In genomic region chr16:16159662-16160061, GRCh38 we compare ENCODE assay signal across 34 cellular contexts.
"Had no signal": no experiment of that assay in that cellular context is flagged by ENCODE, and none has a peak within 500 bp of the region (broad histone marks: within the 10 kb centered on the region; RNA-seq: fewer than 3 reads in every experiment).

No MANE protein-coding gene starts in this region.

- H3K36me3 ChIP-seq: adrenal gland, brain microvascular endothelial cell, breast epithelium had no signal

- H3K4me1 ChIP-seq: adrenal gland, body of pancreas, breast epithelium had no signal

- H3K9me3 ChIP-seq: body of pancreas had no signal

- ATAC-seq: activated CD8-positive, alpha-beta T cell treated with anti-CD3 and anti-CD28 coated beads for 36 hours; activated naive CD4-positive, alpha-beta T cell treated with anti-CD3 and anti-CD28 coated beads, Interleukin-2, amount 50 U/mL, for 72 hours; activated T-cell treated with anti-CD3 and anti-CD28 coated beads, Interleukin-2, amount 50 U/mL, for 4 hours; activated T-cell treated with anti-CD3 and anti-CD28 coated beads, Interleukin-2, amount 50 U/mL, for 72 hours; activated T-helper 17 cell treated with anti-CD3 and anti-CD28 coated beads, Interleukin-2, amount 50 U/mL, for 72 hours; body of pancreas had no signal

- DNase-seq: activated B cell treated with CpG ODN at 0.5 μM for 24 hours; activated CD4-positive, alpha-beta memory T cell treated with anti-CD3 and anti-CD28 coated beads for 36 hours; activated CD4-positive, alpha-beta T cell treated with anti-CD3 and anti-CD28 coated beads for 4 hours; activated CD4-positive, alpha-beta T cell treated with anti-CD3 and anti-CD28 coated beads, Interleukin-2, amount 10 ng/mL, durations not matched to agents 24 days and 14 days; activated CD4-positive, alpha-beta T cell treated with anti-CD3 and anti-CD28 coated beads, Interleukin-2, amount 50 U/mL, for 1 hour; activated CD4-positive, alpha-beta T cell treated with anti-CD3 and anti-CD28 coated beads, Interleukin-2, amount 50 U/mL, for 4 hours; activated CD4-positive, CD25-positive, alpha-beta regulatory T cell treated with anti-CD3 and anti-CD28 coated beads, Interleukin-2, amount 50 U/mL, for 72 hours; activated CD8-positive, alpha-beta memory T cell treated with anti-CD3 and anti-CD28 coated beads, Interleukin-2, amount 50 U/mL, for 4 hours; activated CD8-positive, alpha-beta T cell treated with anti-CD3 and anti-CD28 coated beads for 36 hours; activated effector memory CD4-positive, alpha-beta T cell treated with anti-CD3 and anti-CD28 coated beads, Interleukin-2, amount 50 U/mL, for 16 hours; activated gamma-delta T cell treated with Interleukin-2 at 50 U/mL for 16 hours; activated naive CD4-positive, alpha-beta T cell; activated naive CD4-positive, alpha-beta T cell treated with anti-CD3 and anti-CD28 coated beads for 36 hours; activated naive CD4-positive, alpha-beta T cell treated with anti-CD3 and anti-CD28 coated beads, Interleukin-2, amount 50 U/mL, for 16 hours; activated naive CD8-positive, alpha-beta T cell treated with anti-CD3 and anti-CD28 coated beads for 36 hours; activated T-cell treated with anti-CD3 and anti-CD28 coated beads for 4 hours; activated T-cell treated with anti-CD3 and anti-CD28 coated beads, Interleukin-2, amount 50 U/mL, for 1 hour; activated T-cell treated with anti-CD3 and anti-CD28 coated beads, Interleukin-2, amount 50 U/mL, for 4 hours; activated T-cell treated with anti-CD3 and anti-CD28 coated beads, Interleukin-2, amount 50 U/mL, for 72 hours; adrenal gland; amniotic stem cell; aorta; body of pancreas; brain microvascular endothelial cell; central memory CD4-positive, alpha-beta T cell; T-helper 1 cell; T-helper 2 cell; T-helper 9 cell had no signal

- FAIRE-seq: astrocyte, TTC549 had no signal

- H3K27ac ChIP-seq: adrenal gland, body of pancreas, brain microvascular endothelial cell, breast epithelium, VCaP had no signal

- H3K4me3 ChIP-seq: adrenal gland, body of pancreas, breast epithelium had no signal
